16 cellular contexts compared by ENCODE assay signal in genomic region chr12:112105891-112106290, GRCh38. TPM values are rescaled to one million over a fixed set of nuclear protein-coding genes. Genes with fewer than 3 reads are reported as not detected.
DNase-seq lines count a peak whose midpoint lies in the region; ATAC-seq, FAIRE-seq and TF ChIP-seq lines count a peak whose summit lies in the region.
"Had no signal": no experiment of that assay in that cellular context is flagged by ENCODE, and none has a peak within 500 bp of the region (broad histone marks: within the 10 kb centered on the region; RNA-seq: fewer than 3 reads in every experiment).

No MANE protein-coding gene starts in this region.

- H3F3A ChIP-seq in PC-3 (ENCODE audit: low read length, unreplicated experiment) = no peaks in the 10 kb centered on the region

- no peak for FAIRE-seq in A549 (lab: Jason Lieb, UNC)
- FAIRE-seq: endothelial cell of umbilical vein, kidney had no signal

- no peak overlapping the region for H3K9ac ChIP-seq in PC-3 (ENCODE audit: low read length)

- no peaks in the 10 kb centered on the region for H3K9me2 ChIP-seq in PC-3 (replicated peaks; ENCODE audit: low read length)

- no TSS peak for BruUV-seq in PC-3 (replicated peaks; lab: Mats Ljungman, UMichigan)

- DNase-seq in A549 (ENCODE audit: low read depth in 1 of 2, low spot score in 1 of 2) (no peak), PC-3 (no peak), memory B cell (ENCODE audit: low spot score in 2 of 2) (no peak), esophagus muscularis mucosa (ENCODE audit: extremely low spot score) (no peak), mesenteric fat pad (ENCODE audit: low spot score) (no peak)
- no peak for DNase-seq in CD8-positive, alpha-beta T cell
- DNase-seq: BE2C; glutamatergic neuron; kidney; NCI-H187; NCI-H526 treated with DMSO at 0.1 percent for 48 hours; stimulated activated CD4-positive, alpha-beta T cell treated with anti-CD3 and anti-CD28 coated beads, Interleukin-15, amount 100 ng/mL, for 24 hours; T-helper 9 cell had no signal

- H3K36me3 Mint-ChIP-seq in CD8-positive, alpha-beta T cell = peaks cover 25% of the 10 kb centered on the region
- peaks cover 4% of the 10 kb centered on the region for H3K36me3 Mint-ChIP-seq in memory B cell

- 91% methylated on average over 3 of the region's 3 CpGs for WGBS in A549 (ENCODE audit: missing lambda C conversion rate)
- WGBS in esophagus muscularis mucosa = 68% methylated on average over 3 of the region's 3 CpGs

- H3K27me3 ChIP-seq in CD8-positive, alpha-beta T cell (ENCODE audit: insufficient read depth, low read length) = no peaks in the 10 kb centered on the region
- H3K27me3 ChIP-seq in PC-3 (ENCODE audit: low read length) (no peaks in the 10 kb centered on the region), esophagus muscularis mucosa (no peaks in the 10 kb centered on the region)
- H3K27me3 ChIP-seq: BE2C had no signal

- no peaks in the 10 kb centered on the region for H3K27me3 Mint-ChIP-seq in CD8-positive, alpha-beta T cell (ENCODE audit: low read depth)
- no peaks in the 10 kb centered on the region for H3K27me3 Mint-ChIP-seq in memory B cell
- H3K27me3 Mint-ChIP-seq: central memory CD8-positive, alpha-beta T cell had no signal

- H3K9me3 ChIP-seq in A549 = no peaks in the 10 kb centered on the region
- H3K9me3 ChIP-seq in CD8-positive, alpha-beta T cell (ENCODE audit: low read length) = no peaks in the 10 kb centered on the region
- H3K9me3 ChIP-seq in PC-3 (ENCODE audit: low read length) = no peaks in the 10 kb centered on the region
- no peaks in the 10 kb centered on the region for H3K9me3 ChIP-seq in esophagus muscularis mucosa
- H3K9me3 ChIP-seq: BE2C had no signal

- no peak for ATAC-seq in A549
- no peak for ATAC-seq in CD8-positive, alpha-beta T cell
- no peak for ATAC-seq in PC-3
- no peak for ATAC-seq in memory B cell (ENCODE audit: low read depth)
- ATAC-seq in HG02588 (IDR thresholded peaks at IDR 0.05; ENCODE audit: unreplicated experiment) = no peak

- TF ChIP-seq RAD21 in A549 (conservative IDR thresholded peaks at IDR 0.05 in 1 of 2, IDR thresholded peaks at IDR 0.05 in 1 of 2) = no peak

- intact Hi-C loops in CD8-positive, alpha-beta T cell (cut with DNase I, micrococcal nuclease) = loop anchor here in 1 of 2 experiments (5.0 kb wide), 1 partner anchor 301 kb away; the partner anchor contains the start of gene RPL6
- intact Hi-C loops in PC-3 (cut with micrococcal nuclease) = no loop called here
- intact Hi-C loops in esophagus muscularis mucosa (cut with DNase I) = no loop called here

- H3K4me1 ChIP-seq in A549 = peaks cover 40% of the 10 kb centered on the region
- H3K4me1 ChIP-seq in CD8-positive, alpha-beta T cell (ENCODE audit: insufficient read depth, low read length) = peaks cover 35% of the 10 kb centered on the region
- peaks cover 23% of the 10 kb centered on the region for H3K4me1 ChIP-seq in PC-3 (ENCODE audit: insufficient read depth, low read length)
- peaks cover 46 to 63% (median 56%) of the 10 kb centered on the region in 4 donors for H3K4me1 ChIP-seq in esophagus muscularis mucosa
- H3K4me1 ChIP-seq: BE2C had no signal

- no peak for TF ChIP-seq POLR2A in A549 (IDR thresholded peaks at IDR 0.05; ENCODE audit: low read length)
- no peak for TF ChIP-seq POLR2A in esophagus muscularis mucosa (IDR thresholded peaks at IDR 0.05; ENCODE audit: low read depth)

- H3K9me3 Mint-ChIP-seq in CD8-positive, alpha-beta T cell = no peaks in the 10 kb centered on the region
- H3K9me3 Mint-ChIP-seq in memory B cell = no peaks in the 10 kb centered on the region
- H3K9me3 Mint-ChIP-seq: central memory CD8-positive, alpha-beta T cell had no signal

- H3K4me1 Mint-ChIP-seq in CD8-positive, alpha-beta T cell (ENCODE audit: low read depth) = peaks cover 58% of the 10 kb centered on the region
- H3K4me1 Mint-ChIP-seq in memory B cell = peaks cover 37% of the 10 kb centered on the region

- H4K20me1 ChIP-seq in PC-3 (ENCODE audit: low read length) = peaks cover 50% of the 10 kb centered on the region

- peaks cover 9% of the 10 kb centered on the region for H3K36me3 ChIP-seq in CD8-positive, alpha-beta T cell (ENCODE audit: insufficient read depth, low read length)
- H3K36me3 ChIP-seq in PC-3 (ENCODE audit: low read depth, low read length) = peaks cover 31% of the 10 kb centered on the region
- peaks cover 0 to 16% (median 10%) of the 10 kb centered on the region in 4 donors for H3K36me3 ChIP-seq in esophagus muscularis mucosa

- H3K4me3 ChIP-seq in A549 = no peak overlapping the region
- no peak overlapping the region for H3K4me3 ChIP-seq in CD8-positive, alpha-beta T cell (ENCODE audit: low read depth, low read length)
- H3K4me3 ChIP-seq in PC-3 (ENCODE audit: low read length) = peak overlapping the region; percentile 2; the same call in 1 of the 2 replicates
- H3K4me3 ChIP-seq in esophagus muscularis mucosa = no peak overlapping the region

- TF ChIP-seq CTCF in A549 (IDR thresholded peaks at IDR 0.05) = no peak
- TF ChIP-seq CTCF in CD8-positive, alpha-beta T cell (IDR thresholded peaks at IDR 0.05) = no peak
- no peak for TF ChIP-seq CTCF in PC-3 (conservative IDR thresholded peaks at IDR 0.05; ENCODE audit: low read depth, low read length)
- TF ChIP-seq CTCF in esophagus muscularis mucosa (IDR thresholded peaks at IDR 0.05) = no peak

- POLR2A ChIA-PET in A549 (lab: Yijun Ruan, JAX) = no interaction called here
- POLR2A ChIA-PET in CD8-positive, alpha-beta T cell (lab: Charles Lee) = interaction anchor here (4.1 kb wide), 1 partner anchor 19 kb away, joined by 51 read pairs; the partner anchor contains the start of gene TRAFD1
- POLR2A ChIA-PET in PC-3 (lab: Charles Lee; ENCODE audit: unreplicated experiment) = no interaction called here

- H3K4me3 Mint-ChIP-seq in CD8-positive, alpha-beta T cell = peak overlapping the region; percentile 13
- H3K4me3 Mint-ChIP-seq in memory B cell = no peak overlapping the region

- CTCF ChIA-PET in A549 (lab: Yijun Ruan, JAX) = interaction anchor here (1.3 kb wide), 1 partner anchor 8 kb away, joined by 3 read pairs; no protein-coding TSS in a partner anchor
- CTCF ChIA-PET in CD8-positive, alpha-beta T cell (lab: Charles Lee) = no interaction called here
- CTCF ChIA-PET in PC-3 (lab: Charles Lee) = no interaction called here

- TF ChIP-seq EP300 in A549 (IDR thresholded peaks at IDR 0.05) (no peak), esophagus muscularis mucosa (IDR thresholded peaks at IDR 0.05) (no peak)

- H3K27ac ChIP-seq in A549 (no peak overlapping the region), PC-3 (ENCODE audit: low read length) (no peak overlapping the region), esophagus muscularis mucosa (replicated peaks in 1 of 4) (peak overlapping the region in 1 of 4 donors; percentile 8)
- H3K27ac ChIP-seq in CD8-positive, alpha-beta T cell (ENCODE audit: low read depth, low read length) = no peak overlapping the region

- no peak overlapping the region for H2AFZ ChIP-seq in PC-3 (ENCODE audit: low read length)

- H3K4me2 ChIP-seq in A549 (peak overlapping the region; percentile 96), PC-3 (ENCODE audit: low read length) (peak overlapping the region; percentile 91)

- H3K79me2 ChIP-seq in PC-3 (ENCODE audit: low read length) = peaks cover 82% of the 10 kb centered on the region

- no peak overlapping the region for H3K27ac Mint-ChIP-seq in CD8-positive, alpha-beta T cell
- peak overlapping the region; percentile 69 for H3K27ac Mint-ChIP-seq in memory B cell

TF ChIP-seq in A549, 52 proteins besides CTCF, POLR2A, EP300 and RAD21:
- TF ChIP-seq MAFK (IDR thresholded peaks at IDR 0.05; ENCODE audit: partially characterized antibody) = peak; percentile 9
- TF ChIP-seq RFX5 (IDR thresholded peaks at IDR 0.05) = no peak
TF ChIP-seq in A549: peak in this region for 1.

RNA-seq across cellular contexts. Expression of gene NAA25, which starts 2.7 kb away (rescaled TPM):
- polyA plus RNA-seq in A549 (2011; rRNA removed) (41.4 and 49.3 TPM in 2 replicates), A549 (2017; fragmentation: RNase III; extraction: RNeasy Plus Mini Kit Qiagen cat#74134 plus additional on column Dnase treatment) (21.3 to 21.9 TPM (median 21.5 TPM) in 3 replicates)
- polyA plus RNA-seq in A549 (2012; cell fraction: cytosol; rRNA removed) = 6.6 and 7.4 TPM in 2 replicates
- polyA plus RNA-seq in A549 (2012; cell fraction: nucleus; rRNA removed) = 9.7 and 16.5 TPM in 2 replicates
- 30.5 and 33.6 TPM in 2 replicates for polyA minus RNA-seq in A549 (2011; rRNA and poly(A)+ RNA removed)
- total RNA-seq in CD8-positive, alpha-beta T cell = 10 to 100 TPM; 35.1 to 35.3 TPM
- total RNA-seq in PC-3 (2014; rRNA removed) (33.3 and 36.6 TPM in 2 replicates), esophagus muscularis mucosa (10 to 100 TPM; 11.9 to 18.7 (median 13.2) TPM), mesenteric fat pad (31.6 TPM)

RNA-seq across cellular contexts. Expression of gene TRAFD1, which starts 19.5 kb away (rescaled TPM):
- polyA plus RNA-seq in A549 (2011; rRNA removed) (23.3 and 33.1 TPM in 2 replicates), A549 (2017; fragmentation: RNase III; extraction: RNeasy Plus Mini Kit Qiagen cat#74134 plus additional on column Dnase treatment) (30.2 to 44.1 TPM (median 41.1 TPM) in 3 replicates)
- 12.0 and 14.4 TPM in 2 replicates for polyA plus RNA-seq in A549 (2012; cell fraction: cytosol; rRNA removed)
- 12.7 and 19.3 TPM in 2 replicates for polyA plus RNA-seq in A549 (2012; cell fraction: nucleus; rRNA removed)
- polyA minus RNA-seq in A549 (2011; rRNA and poly(A)+ RNA removed) = 20.1 and 21.2 TPM in 2 replicates
- total RNA-seq in CD8-positive, alpha-beta T cell = 10 to 100 TPM; 21.1 to 25.4 TPM
- total RNA-seq in PC-3 (2014; rRNA removed) (33.9 and 34.1 TPM in 2 replicates), esophagus muscularis mucosa (10 to 100 TPM; 27.2 to 37.4 (median 30.6) TPM), mesenteric fat pad (17.4 TPM)
